Comparison of ENCODE assay signal across 23 cellular contexts in genomic region chr18:60062396-60062795, GRCh38.
DNase-seq lines count a peak whose midpoint lies in the region; ATAC-seq, FAIRE-seq and TF ChIP-seq lines count a peak whose summit lies in the region.
"Had no signal": no experiment of that assay in that cellular context is flagged by ENCODE, and none has a peak within 500 bp of the region (broad histone marks: within the 10 kb centered on the region; RNA-seq: fewer than 3 reads in every experiment).

No MANE protein-coding gene starts in this region.

- H3K9me3 Mint-ChIP-seq in MCF 10A (ENCODE audit: unreplicated experiment): no peaks in the 10 kb centered on the region
- H3K9me3 Mint-ChIP-seq in activated naive CD4-positive, alpha-beta T cell treated with anti-CD3 and anti-CD28 coated beads, Interleukin-2, amount 50 U/mL, for 72 hours: peaks cover 4% of the 10 kb centered on the region in 2 donors

- no peak for TF ChIP-seq CTCF in MCF 10A (IDR thresholded peaks at IDR 0.05; ENCODE audit: unreplicated experiment)
- no peak for TF ChIP-seq CTCF in breast epithelium (IDR thresholded peaks at IDR 0.05)
- TF ChIP-seq CTCF in H1 (IDR thresholded peaks at IDR 0.05; ENCODE audit: control extremely low read depth in 1 of 3, insufficient read depth in 1 of 3, low read depth in 1 of 3, low read length in 3 of 3): no peak
- no peak for TF ChIP-seq CTCF in keratinocyte (optimal IDR thresholded peaks at IDR 0.05 in 1 of 3, IDR thresholded peaks at IDR 0.05 in 1 of 3, conservative IDR thresholded peaks at IDR 0.05 in 1 of 3; ENCODE audit: extremely low read depth in 1 of 3, insufficient read depth in 2 of 3, low read length in 3 of 3)

- no peak overlapping the region for H3K23ac ChIP-seq in H1 (ENCODE audit: insufficient read length)

- H3K27ac ChIP-seq in breast epithelium (no peak overlapping the region), H1 (ENCODE audit: low read depth, low read length) (no peak overlapping the region), keratinocyte (ENCODE audit: control insufficient read depth, insufficient read depth, low read length) (peak overlapping the region; percentile 8)
- H3K27ac ChIP-seq: A549, BLaER1, C4-2B, GM23248 had no signal

- H4K8ac ChIP-seq in H1 (ENCODE audit: extremely low read depth, insufficient read depth, low read length): no peak overlapping the region

- H3K27me3 ChIP-seq in breast epithelium: no peaks in the 10 kb centered on the region
- no peaks in the 10 kb centered on the region for H3K27me3 ChIP-seq in H1 (replicated peaks in 1 of 4; ENCODE audit: control insufficient read depth in 3 of 4, extremely low read depth in 1 of 4, insufficient read depth in 3 of 4, low read length in 3 of 4)
- no peaks in the 10 kb centered on the region for H3K27me3 ChIP-seq in keratinocyte (ENCODE audit: control insufficient read depth, extremely low read depth, insufficient read depth, low read length)
- H3K27me3 ChIP-seq in MG63: no peaks in the 10 kb centered on the region
- H3K27me3 ChIP-seq: BLaER1 had no signal

- no peaks in the 10 kb centered on the region for H3K23me2 ChIP-seq in H1 (ENCODE audit: low read depth, low read length)

- H3K9me1 ChIP-seq in keratinocyte (ENCODE audit: control insufficient read depth, extremely low read depth, insufficient read depth, low read length): no peaks in the 10 kb centered on the region

- H3K36me3 ChIP-seq in breast epithelium: no peaks in the 10 kb centered on the region
- H3K36me3 ChIP-seq in H1 (ENCODE audit: control insufficient read depth in 2 of 4, insufficient read depth in 4 of 4, low read length in 3 of 4): no peaks in the 10 kb centered on the region
- no peaks in the 10 kb centered on the region for H3K36me3 ChIP-seq in keratinocyte (ENCODE audit: control insufficient read depth in 2 of 2, extremely low read depth in 1 of 2, insufficient read depth in 2 of 2, low read length in 2 of 2)
- no peaks in the 10 kb centered on the region for H3K36me3 ChIP-seq in MG63
- H3K36me3 ChIP-seq: BLaER1 had no signal

- H3K4me2 ChIP-seq in H1 (ENCODE audit: insufficient read depth in 1 of 2, low read depth in 2 of 2, low read length in 2 of 2) (no peak overlapping the region), keratinocyte (ENCODE audit: control insufficient read depth, extremely low read depth, insufficient read depth, low read depth, low read length) (no peak overlapping the region)
- H3K4me2 ChIP-seq: A549, BLaER1 had no signal

- no peak overlapping the region for H2BK20ac ChIP-seq in H1 (ENCODE audit: low read length)

- H3K36me3 Mint-ChIP-seq in MCF 10A (ENCODE audit: insufficient read depth, unreplicated experiment): no peaks in the 10 kb centered on the region
- no peaks in the 10 kb centered on the region for H3K36me3 Mint-ChIP-seq in activated naive CD4-positive, alpha-beta T cell treated with anti-CD3 and anti-CD28 coated beads, Interleukin-2, amount 50 U/mL, for 72 hours
- H3K36me3 Mint-ChIP-seq: CD4-positive, CD25-positive, alpha-beta regulatory T cell; CD8-positive, alpha-beta T cell had no signal

- intact Hi-C loops in MCF 10A (cut with micrococcal nuclease): no loop called here
- intact Hi-C loops in breast epithelium (cut with DNase I; ENCODE audit: low total_unique reads): loop anchor here (5.0 kb wide), 1 partner anchor 125 kb away; no protein-coding TSS in a partner anchor

- peak; percentile 24 for DNase-seq in MCF 10A (ENCODE audit: unreplicated experiment)
- no peak for DNase-seq in breast epithelium (ENCODE audit: low spot score in 2 of 2)
- DNase-seq in H1 (ENCODE audit: low read depth in 1 of 2, low spot score in 2 of 2): no peak
- DNase-seq in keratinocyte (ENCODE audit: low read depth, low spot score): no peak
- no peak for DNase-seq in activated naive CD4-positive, alpha-beta T cell treated with anti-CD3 and anti-CD28 coated beads, Interleukin-2, amount 50 U/mL, for 72 hours (ENCODE audit: low spot score in 2 of 2)
- DNase-seq in AG08396 (ENCODE audit: low spot score): no peak
- no peak for DNase-seq in MG63
- DNase-seq: 8988T; ACHN; Caco-2; CD4-positive, CD25-positive, alpha-beta regulatory T cell; CD8-positive, alpha-beta T cell; DMS153; DND-41; GM23248; H9 had no signal

- no peak for FAIRE-seq in H1 (lab: Jason Lieb, UNC)
- FAIRE-seq in keratinocyte (lab: Jason Lieb, UNC): peak; percentile 75
- FAIRE-seq: A549, G401.6, GM12892 had no signal

- no peaks in the 10 kb centered on the region for H3K79me1 ChIP-seq in H1 (ENCODE audit: low read depth, low read length)

- POLR2A ChIA-PET in MCF 10A (lab: Yijun Ruan, JAX): no interaction called here
- POLR2A ChIA-PET in H1 (lab: Charles Lee; ENCODE audit: partially characterized antibody): no interaction called here

- no peak overlapping the region for H3K4ac ChIP-seq in H1 (replicated peaks; ENCODE audit: insufficient read length, low read depth, low read length)

- WGBS in H1 (ENCODE audit: extremely low coverage in 1 of 2, insufficient coverage in 1 of 2, insufficient read length in 1 of 2, insufficient replicate concordance in 2 of 2, low coverage in 1 of 2, low lambda C conversion rate in 2 of 2, missing lambda C conversion rate in 1 of 2), 2 experiments: 80% methylated on average over 2 of the region's 2 CpGs; no CpG with 5 or more reads in 1 of the 2 experiments

- H3K18ac ChIP-seq in H1 (ENCODE audit: extremely low read depth, low read length): no peak overlapping the region

- peaks cover 76% of the 10 kb centered on the region for H3K27me3 Mint-ChIP-seq in MCF 10A (ENCODE audit: insufficient read depth, unreplicated experiment)

- H3K9ac ChIP-seq in H1 (replicated peaks in 1 of 4; ENCODE audit: extremely low read depth in 1 of 4, low read depth in 3 of 4, low read length in 3 of 4): no peak overlapping the region
- no peak overlapping the region for H3K9ac ChIP-seq in keratinocyte (ENCODE audit: control insufficient read depth, extremely low read depth, insufficient read depth, low read length)
- H3K9ac ChIP-seq: BLaER1, GM23248 had no signal

- no peak for ATAC-seq in activated naive CD4-positive, alpha-beta T cell treated with anti-CD3 and anti-CD28 coated beads, Interleukin-2, amount 50 U/mL, for 72 hours
- ATAC-seq: A549; CD8-positive, alpha-beta T cell; HCT116 had no signal

- TF ChIP-seq POLR2A in breast epithelium (IDR thresholded peaks at IDR 0.05) (no peak), H1 (IDR thresholded peaks at IDR 0.05; ENCODE audit: control extremely low read depth in 1 of 2, low read depth in 2 of 2, low read length in 2 of 2) (no peak)

- no peak overlapping the region for H3K4me3 Mint-ChIP-seq in MCF 10A (ENCODE audit: unreplicated experiment)
- H3K4me3 Mint-ChIP-seq: B cell; CD4-positive, CD25-positive, alpha-beta regulatory T cell; CD8-positive, alpha-beta T cell; H9 had no signal

- H4K91ac ChIP-seq in H1 (replicated peaks; ENCODE audit: insufficient read length, low read length): peak overlapping the region; percentile 44

- BruUV-seq in MCF 10A (replicated peaks; lab: Mats Ljungman, UMichigan): no TSS peak

- no peak overlapping the region for H2BK120ac ChIP-seq in H1 (replicated peaks; ENCODE audit: low read depth, low read length)

- H4K5ac ChIP-seq in H1 (ENCODE audit: insufficient read length, low read depth, low read length): no peak overlapping the region

- no peak overlapping the region for H3K14ac ChIP-seq in H1 (ENCODE audit: insufficient read length)

- dilution Hi-C loops in keratinocyte (cut with MboI; ENCODE audit: extremely low pct_ligation_motif_present, low sequenced_read_pairs): no loop called here

- H3K4me1 ChIP-seq in breast epithelium: no peaks in the 10 kb centered on the region
- H3K4me1 ChIP-seq in H1 (replicated peaks in 1 of 4; ENCODE audit: control insufficient read depth in 3 of 4, insufficient read depth in 4 of 4, low read length in 3 of 4): peaks cover under 1 to 7% (median 4%) of the 10 kb centered on the region in 4 experiments; a peak in 4 of 7 replicates
- H3K4me1 ChIP-seq in keratinocyte (ENCODE audit: control insufficient read depth, extremely low read depth, insufficient read depth, low read length): peaks cover 23% of the 10 kb centered on the region
- H3K4me1 ChIP-seq: BLaER1, Caco-2 had no signal

- H2BK5ac ChIP-seq in H1 (ENCODE audit: low read depth, low read length): no peak overlapping the region; the same call in 1 of the 2 replicates

- H3K4me3 ChIP-seq in breast epithelium (no peak overlapping the region), H1 (ENCODE audit: extremely low read depth in 1 of 4, insufficient read depth in 2 of 4, low read depth in 3 of 4, low read length in 4 of 4) (no peak overlapping the region), keratinocyte (ENCODE audit: control insufficient read depth in 2 of 3, extremely low read depth in 1 of 3, insufficient read depth in 2 of 3, low read depth in 1 of 3, low read length in 3 of 3) (no peak overlapping the region), MG63 (no peak overlapping the region)
- H3K4me3 ChIP-seq: A549, BLaER1, GM23248 had no signal

- H4K20me1 ChIP-seq in H1 (replicated peaks in 1 of 2; ENCODE audit: control insufficient read depth in 1 of 2, insufficient read depth in 2 of 2, low read length in 2 of 2): no peaks in the 10 kb centered on the region
- no peaks in the 10 kb centered on the region for H4K20me1 ChIP-seq in keratinocyte (ENCODE audit: control insufficient read depth, extremely low read depth, insufficient read depth, low read length)
- H4K20me1 ChIP-seq: BLaER1 had no signal

- H2BK12ac ChIP-seq in H1 (ENCODE audit: low read depth, low read length): no peak overlapping the region; the same call in 1 of the 2 replicates

- H3K79me2 ChIP-seq in H1 (ENCODE audit: control insufficient read depth in 1 of 2, insufficient read depth in 2 of 2, low read length in 2 of 2) (no peaks in the 10 kb centered on the region), keratinocyte (ENCODE audit: control insufficient read depth, insufficient read depth, low read length) (no peaks in the 10 kb centered on the region)

- H2BK15ac ChIP-seq in H1 (ENCODE audit: low read length): no peak overlapping the region

- H2AFZ ChIP-seq in H1 (ENCODE audit: low read length): no peak overlapping the region
- peak overlapping the region; percentile 5 for H2AFZ ChIP-seq in keratinocyte (ENCODE audit: control insufficient read depth, low read length)
- H2AFZ ChIP-seq: GM23248 had no signal

- H3K9me3 ChIP-seq in breast epithelium: no peaks in the 10 kb centered on the region
- no peaks in the 10 kb centered on the region for H3K9me3 ChIP-seq in H1 (ENCODE audit: insufficient read depth in 2 of 2, low read depth in 1 of 2, low read length in 1 of 2)
- H3K9me3 ChIP-seq in keratinocyte (ENCODE audit: control insufficient read depth, low read depth, low read length): no peaks in the 10 kb centered on the region
- H3K9me3 ChIP-seq in MG63: no peaks in the 10 kb centered on the region
- H3K9me3 ChIP-seq: A549, BLaER1, Caco-2 had no signal

- TF ChIP-seq RAD21 in H1 (IDR thresholded peaks at IDR 0.05 in 1 of 2, conservative IDR thresholded peaks at IDR 0.05 in 1 of 2; ENCODE audit: low read depth in 2 of 2, low read length in 2 of 2): no peak

- H3K27ac Mint-ChIP-seq in MCF 10A (ENCODE audit: low read depth, unreplicated experiment): no peak overlapping the region
- H3K27ac Mint-ChIP-seq in activated naive CD4-positive, alpha-beta T cell treated with anti-CD3 and anti-CD28 coated beads, Interleukin-2, amount 50 U/mL, for 72 hours: no peak overlapping the region
- H3K27ac Mint-ChIP-seq: B cell; CD4-positive, CD25-positive, alpha-beta regulatory T cell; CD8-positive, alpha-beta T cell; H9 had no signal

- no peak overlapping the region for H3K56ac ChIP-seq in H1 (replicated peaks; ENCODE audit: insufficient read length, low read depth, low read length)

- peaks cover 6% of the 10 kb centered on the region for H3K4me1 Mint-ChIP-seq in MCF 10A (ENCODE audit: insufficient read depth, unreplicated experiment)
- H3K4me1 Mint-ChIP-seq: B cell; CD4-positive, CD25-positive, alpha-beta regulatory T cell had no signal

- no peak for TF ChIP-seq EP300 in H1 (IDR thresholded peaks at IDR 0.05; ENCODE audit: borderline replicate concordance in 1 of 2, low read depth in 2 of 2, low read length in 2 of 2)

- CTCF ChIA-PET in MCF 10A (lab: Yijun Ruan, JAX): interaction anchor here (0.9 kb wide), 1 partner anchor 67 kb away, joined by 3 read pairs; no protein-coding TSS in a partner anchor
- CTCF ChIA-PET in H1 (lab: Charles Lee; ENCODE audit: partially characterized antibody): no interaction called here

- H2AK5ac ChIP-seq in H1 (ENCODE audit: low read depth, low read length): no peak overlapping the region
